ENCODE assay signal across 10 cellular contexts in the genomic region with DNA sequence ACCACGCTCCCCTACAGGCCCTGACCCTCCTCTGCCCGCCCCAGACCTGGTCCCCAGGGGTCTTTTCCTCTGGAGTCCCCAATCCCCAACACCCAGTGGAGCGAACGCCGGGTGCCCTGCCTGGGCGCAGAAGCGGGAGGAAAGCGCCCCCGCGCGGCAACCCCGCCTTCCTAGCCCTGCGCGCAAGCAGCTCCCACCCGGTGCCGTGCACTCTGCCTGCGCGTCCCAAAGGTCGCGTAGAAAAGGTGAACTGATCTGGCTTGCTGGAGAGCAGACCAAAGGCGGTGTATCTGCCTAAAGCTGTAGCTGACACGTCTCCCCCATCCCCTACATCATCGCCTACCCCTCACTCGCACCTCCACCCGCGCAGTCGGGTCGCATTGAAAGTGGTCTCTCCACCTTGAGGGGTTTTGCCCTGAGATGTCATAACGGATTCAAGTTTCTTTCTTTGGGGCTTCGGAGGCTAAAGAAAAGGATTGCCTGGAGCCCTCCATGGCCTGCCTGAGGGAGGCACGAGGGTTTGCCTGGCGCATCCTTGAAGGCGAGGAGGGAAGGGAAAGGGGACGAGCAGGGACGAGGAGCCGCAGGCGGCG. TPM values are rescaled to one million over a fixed set of nuclear protein-coding genes. Genes with fewer than 3 reads are reported as not detected.
DNase-seq lines count a peak whose midpoint lies in the region; TF ChIP-seq lines count a peak whose summit lies in the region.
"Had no signal": no experiment of that assay in that cellular context is flagged by ENCODE, and none has a peak within 500 bp of the region (broad histone marks: within the 10 kb centered on the region; RNA-seq: fewer than 3 reads in every experiment).

No MANE protein-coding gene starts in this region.

- peaks cover 99% of the 10 kb centered on the region for H3K27me3 ChIP-seq in left ventricle myocardium inferior (ENCODE audit: low read depth)
- H3K27me3 ChIP-seq in spleen (replicated peaks in 1 of 7): peaks cover 26 to 100% (median 84%) of the 10 kb centered on the region in 7 donors
- H3K27me3 ChIP-seq in MM.1S (replicated peaks; ENCODE audit: insufficient read depth, low read length): peaks cover 63% of the 10 kb centered on the region

- H3K9me3 ChIP-seq in left ventricle myocardium inferior (replicated peaks) (no peaks in the 10 kb centered on the region), spleen (no peaks in the 10 kb centered on the region), MM.1S (replicated peaks; ENCODE audit: insufficient read depth, low read length) (no peaks in the 10 kb centered on the region)

- H3K27ac ChIP-seq in left ventricle myocardium inferior (replicated peaks): no peak overlapping the region
- no peak overlapping the region for H3K27ac ChIP-seq in spleen
- no peak overlapping the region for H3K27ac ChIP-seq in MM.1S (ENCODE audit: low read length)

- peak overlapping the region; percentile 64 for H3K4me3 ChIP-seq in left ventricle myocardium inferior
- peak overlapping the region in 6 of 8 donors; percentile 21 to 67 (median 29) for H3K4me3 ChIP-seq in spleen
- H3K4me3 ChIP-seq in MM.1S (ENCODE audit: low read length): no peak overlapping the region

- no peaks in the 10 kb centered on the region for H3K79me2 ChIP-seq in MM.1S (ENCODE audit: low read length)

- TF ChIP-seq POLR2A in spleen (IDR thresholded peaks at IDR 0.05): no peak

- H3K4me1 ChIP-seq in left ventricle myocardium inferior (peaks cover 59% of the 10 kb centered on the region), spleen (peaks cover 42 to 67% (median 61%) of the 10 kb centered on the region in 6 donors), MM.1S (ENCODE audit: low read length) (peaks cover 14% of the 10 kb centered on the region)

- H3K36me3 ChIP-seq in left ventricle myocardium inferior (no peaks in the 10 kb centered on the region), spleen (no peaks in the 10 kb centered on the region), MM.1S (replicated peaks; ENCODE audit: insufficient read depth, low read length) (no peaks in the 10 kb centered on the region)

- DNase-seq in activated CD8-positive, alpha-beta memory T cell treated with anti-CD3 and anti-CD28 coated beads for 24 hours: peak; percentile 72
- DNase-seq in left ventricle myocardium inferior (no peak), spleen (peak; percentile 76), COLO668 (lab: John Stamatoyannopoulos, UW; ENCODE audit: unreplicated experiment) (no peak), foreskin melanocyte (no peak), NCI-H2227 treated with DMSO at 0.1 percent for 48 hours (lab: John Stamatoyannopoulos, UW) (no peak), MM.1S (no peak)
- DNase-seq: mesenchymal stem cell, NCI-H187 had no signal

- H3K9ac ChIP-seq in MM.1S (ENCODE audit: low read length): no peak overlapping the region

- H3K9me2 ChIP-seq in MM.1S (replicated peaks; ENCODE audit: insufficient read depth, low read length): no peaks in the 10 kb centered on the region

- WGBS in spleen, 5 donors: 8 to 16% (median 10%) methylated on average over 11 to 38 of the region's 38 CpGs

- no peak overlapping the region for H3K4me2 ChIP-seq in MM.1S (ENCODE audit: low read depth, low read length)

- H4K20me1 ChIP-seq in MM.1S (ENCODE audit: insufficient read depth, low read length): no peaks in the 10 kb centered on the region

- intact Hi-C loops in left ventricle myocardium inferior (cut with micrococcal nuclease) (no loop called here), spleen (cut with DNase I; ENCODE audit: low total_unique reads) (no loop called here)

- TF ChIP-seq CTCF in GM12873 (IDR thresholded peaks at IDR 0.05; ENCODE audit: insufficient read depth, low read depth, low read length, missing control alignments): peak; percentile 38
- TF ChIP-seq CTCF in left ventricle myocardium inferior (IDR thresholded peaks at IDR 0.05; ENCODE audit: borderline replicate concordance): peak; percentile 36
- peak in 2 of 11 experiments; percentile 14 to 24 for TF ChIP-seq CTCF in spleen (IDR thresholded peaks at IDR 0.05 in 8 of 11, conservative IDR thresholded peaks at IDR 0.05 in 3 of 11)
- TF ChIP-seq CTCF in MM.1S (IDR thresholded peaks at IDR 0.05; ENCODE audit: low read length): no peak

- no peak overlapping the region for H2AFZ ChIP-seq in MM.1S (ENCODE audit: low read length)

- H3F3A ChIP-seq in MM.1S (ENCODE audit: insufficient read depth, low read length): no peaks in the 10 kb centered on the region

RNA-seq across cellular contexts. Expression of a gene that starts 5.7 kb away (rescaled TPM):
- total RNA-seq in left ventricle myocardium inferior (not detected), spleen (1 to 10 TPM in 1 of 7 donors, under 1 TPM in 3, not detected in 3; 0.11 to 1.4 (median 0.45) TPM)
- polyA plus RNA-seq in spleen: under 1 TPM; 0.08 to 0.16 (median 0.13) TPM

RNA-seq across cellular contexts. Expression of a gene that starts 52.2 kb away (rescaled TPM):
- total RNA-seq in left ventricle myocardium inferior (0.82 TPM), spleen (not detected)
- under 1 TPM in 1 of 3 donors, not detected in 2; 0.14 TPM for polyA plus RNA-seq in spleen

Comparison
In these comparisons a context has a peak if more than half of its experiments do, and no peak if none do; other contexts are left out.
1. DNase-seq: peak in activated CD8-positive, alpha-beta memory T cell treated with anti-CD3 and anti-CD28 coated beads for 24 hours (single experiment) and spleen (single experiment); none in left ventricle myocardium inferior (single experiment), COLO668 (single experiment), foreskin melanocyte (single experiment), NCI-H2227 treated with DMSO at 0.1 percent for 48 hours (single experiment) and MM.1S (single experiment).